ENCODE assay signal across 29 cellular contexts in the genomic region with DNA sequence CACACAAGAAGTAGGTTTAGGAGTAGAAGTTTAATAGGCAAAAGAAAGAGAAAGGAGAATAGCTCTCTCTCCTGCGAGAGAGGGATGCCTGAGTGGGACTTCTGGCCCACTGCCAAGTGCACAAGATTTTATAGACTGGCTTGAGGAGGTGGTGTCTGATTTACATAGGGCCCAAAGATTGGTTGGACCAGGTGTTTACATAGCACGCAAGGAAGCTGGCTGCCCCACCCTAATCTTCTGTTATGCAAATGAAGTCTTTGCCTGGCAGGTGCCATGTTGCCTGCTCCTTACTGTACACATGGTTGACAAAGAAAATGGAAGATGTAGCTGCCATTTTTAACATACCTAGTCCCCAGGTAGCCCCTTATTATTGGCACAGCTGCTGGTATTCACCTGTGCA.
A peak's percentile ranks its signal among the peaks of the same experiment; 100 is the strongest.
DNase-seq lines count a peak whose midpoint lies in the region; ATAC-seq, FAIRE-seq and TF ChIP-seq lines count a peak whose summit lies in the region.
"Had no signal": no experiment of that assay in that cellular context is flagged by ENCODE, and none has a peak within 500 bp of the region (broad histone marks: within the 10 kb centered on the region; RNA-seq: fewer than 3 reads in every experiment).

No MANE protein-coding gene starts in this region.

- no peaks in the 10 kb centered on the region for H3K36me3 ChIP-seq in HepG2 (replicated peaks in 1 of 2; ENCODE audit: control insufficient read depth in 1 of 2, insufficient read depth in 2 of 2, low read length in 2 of 2)
- H3K36me3 ChIP-seq in right lobe of liver = no peaks in the 10 kb centered on the region
- no peaks in the 10 kb centered on the region for H3K36me3 ChIP-seq in MM.1S (replicated peaks; ENCODE audit: insufficient read depth, low read length)
- no peaks in the 10 kb centered on the region for H3K36me3 ChIP-seq in mucosa of descending colon (ENCODE audit: low read depth)
- H3K36me3 ChIP-seq: BLaER1 treated with 17β-estradiol and CSF1 and Interleukin-3, amounts not matched to agents 10 nM and 100 nM; left lung; neural progenitor cell; pancreas had no signal

- DNase-seq in HepG2 (ENCODE audit: low spot score) (no peak), right lobe of liver (no peak), MM.1S (peak; percentile 29), NCI-H69 (lab: John Stamatoyannopoulos, UW) (peak; percentile 55), mucosa of descending colon (no peak), ureter (ENCODE audit: low spot score) (no peak)
- DNase-seq in activated effector memory CD4-positive, alpha-beta T cell treated with Interleukin-2 at 50 U/mL for 16 hours = no peak
- DNase-seq: activated CD8-positive, alpha-beta T cell treated with anti-CD3 and anti-CD28 coated beads, Interleukin-2, amount 10 ng/mL, durations not matched to agents 7 days and 5 days; activated naive CD4-positive, alpha-beta T cell treated with anti-CD3 and anti-CD28 coated beads, Interleukin-2, amount 50 U/mL, for 16 hours; body of pancreas; Calu3; DMS79; endodermal cell; GM23248; KG1; left lung; mesenchymal stem cell; NCI-H187 treated with DMSO at 0.1 percent for 48 hours; NCI-H510A treated with DMSO at 0.1 percent for 48 hours; pancreas; retina; SHP77 had no signal

- CTCF ChIA-PET in HepG2 (lab: Yijun Ruan, JAX; ENCODE audit: low intra/inter-chr PET ratio, low total read pairs) = no interaction called here

- H3K4me1 ChIP-seq in HepG2 (ENCODE audit: insufficient read depth, low read length) (no peaks in the 10 kb centered on the region), right lobe of liver (no peaks in the 10 kb centered on the region), MM.1S (ENCODE audit: low read length) (no peaks in the 10 kb centered on the region), mucosa of descending colon (ENCODE audit: low read depth) (no peaks in the 10 kb centered on the region)
- H3K4me1 ChIP-seq: body of pancreas, left lung, neural progenitor cell, pancreas had no signal

- H2AFZ ChIP-seq in HepG2 (ENCODE audit: low read length) (no peak overlapping the region), MM.1S (ENCODE audit: low read length) (no peak overlapping the region)
- H2AFZ ChIP-seq: GM23248, neural progenitor cell had no signal

- POLR2A ChIA-PET in HepG2 (lab: Yijun Ruan, JAX) = no interaction called here

- ATAC-seq in HepG2 (no peak), right lobe of liver (no peak), mucosa of descending colon (peak; percentile 49), HG03196 (IDR thresholded peaks at IDR 0.05; ENCODE audit: unreplicated experiment) (no peak)
- ATAC-seq: activated CD8-positive, alpha-beta T cell treated with anti-CD3 and anti-CD28 coated beads, Interleukin-2, amount 10 ng/mL, durations not matched to agents 7 days and 5 days; activated T-helper 17 cell treated with anti-CD3 and anti-CD28 coated beads, Interleukin-2, amount 50 U/mL, for 72 hours; body of pancreas; left lung; pancreas; stimulated activated memory B cell treated with anti-CD40 and anti-IgM and Interleukin-4, amounts not matched to agents 10 μg/mL and 1 μg/mL and 100 μg/mL, for 72 hours had no signal

- H3K4me2 ChIP-seq in HepG2 (ENCODE audit: low read depth, low read length) (no peak overlapping the region), MM.1S (ENCODE audit: low read depth, low read length) (no peak overlapping the region)
- H3K4me2 ChIP-seq: neural progenitor cell had no signal

- H4K20me1 ChIP-seq in HepG2 (ENCODE audit: insufficient read depth, low read length) = no peaks in the 10 kb centered on the region
- no peaks in the 10 kb centered on the region for H4K20me1 ChIP-seq in MM.1S (ENCODE audit: insufficient read depth, low read length)
- H4K20me1 ChIP-seq: BLaER1 treated with 17β-estradiol and CSF1 and Interleukin-3, amounts not matched to agents 10 nM and 100 nM had no signal

- H3K27me3 ChIP-seq in HepG2 (ENCODE audit: control insufficient read depth in 1 of 2, insufficient read depth in 2 of 2, low read length in 2 of 2) (no peaks in the 10 kb centered on the region; a peak in 1 of 5 replicates), right lobe of liver (no peaks in the 10 kb centered on the region), MM.1S (replicated peaks; ENCODE audit: insufficient read depth, low read length) (no peaks in the 10 kb centered on the region)
- H3K27me3 ChIP-seq: BLaER1 treated with 17β-estradiol and CSF1 and Interleukin-3, amounts not matched to agents 10 nM and 100 nM; body of pancreas; left lung; neural progenitor cell; pancreas had no signal

- intact Hi-C loops in HepG2 (cut with micrococcal nuclease; ENCODE audit: unreplicated experiment) = no loop called here
- intact Hi-C loops in right lobe of liver (cut with DNase I) = no loop called here
- intact Hi-C loops in mucosa of descending colon (cut with DNase I, micrococcal nuclease) = no loop called here

- 10% methylated on average over 2 of the region's 2 CpGs for WGBS in HepG2 (ENCODE audit: low lambda C conversion rate)
- 46% methylated on average over 1 of the region's 2 CpGs for WGBS in right lobe of liver (ENCODE audit: insufficient coverage, low coverage, low lambda C conversion rate, missing lambda C conversion rate)

- BruUV-seq in HepG2 (replicated peaks; lab: Mats Ljungman, UMichigan) = no TSS peak

- H3K4me3 ChIP-seq in HepG2 (replicated peaks in 1 of 3; ENCODE audit: insufficient read depth in 1 of 3, low read depth in 2 of 3, low read length in 3 of 3) (no peak overlapping the region), right lobe of liver (no peak overlapping the region), MM.1S (ENCODE audit: low read length) (no peak overlapping the region), mucosa of descending colon (no peak overlapping the region)
- H3K4me3 ChIP-seq: BLaER1 treated with 17β-estradiol and CSF1 and Interleukin-3, amounts not matched to agents 10 nM and 100 nM; body of pancreas; GM23248; left lung; neural progenitor cell; pancreas; skin epidermis had no signal

- in situ Hi-C loops in HepG2 (cut with HindIII; ENCODE audit: extremely low pct_ligation_motif_present, low pct_unique_long_range_greater_than_20kb) = no loop called here

- no peak overlapping the region for H3K9ac ChIP-seq in HepG2 (ENCODE audit: insufficient read depth, low read depth, low read length)
- H3K9ac ChIP-seq in MM.1S (ENCODE audit: low read length) = no peak overlapping the region
- H3K9ac ChIP-seq: BLaER1 treated with 17β-estradiol and CSF1 and Interleukin-3, amounts not matched to agents 10 nM and 100 nM; GM23248; neural progenitor cell had no signal

- H3K79me2 ChIP-seq in HepG2 (ENCODE audit: insufficient read depth, low read length) (no peaks in the 10 kb centered on the region), MM.1S (ENCODE audit: low read length) (no peaks in the 10 kb centered on the region)

- TF ChIP-seq RAD21 in HepG2 (CRISPR knock-in tag; IDR thresholded peaks at IDR 0.05) = no peak

- no peaks in the 10 kb centered on the region for H3F3A ChIP-seq in MM.1S (ENCODE audit: insufficient read depth, low read length)

- no peaks in the 10 kb centered on the region for H3K9me2 ChIP-seq in MM.1S (replicated peaks; ENCODE audit: insufficient read depth, low read length)

- H3K9me3 ChIP-seq in HepG2 (ENCODE audit: low read length) (no peaks in the 10 kb centered on the region), right lobe of liver (no peaks in the 10 kb centered on the region), MM.1S (replicated peaks; ENCODE audit: insufficient read depth, low read length) (no peaks in the 10 kb centered on the region), mucosa of descending colon (no peaks in the 10 kb centered on the region)
- H3K9me3 ChIP-seq: BLaER1 treated with 17β-estradiol and CSF1 and Interleukin-3, amounts not matched to agents 10 nM and 100 nM; body of pancreas; left lung; pancreas had no signal

- H3K27ac ChIP-seq in HepG2 (ENCODE audit: extremely low read length, insufficient read depth, low read length) = no peak overlapping the region
- no peak overlapping the region for H3K27ac ChIP-seq in right lobe of liver
- H3K27ac ChIP-seq in MM.1S (ENCODE audit: low read length) = no peak overlapping the region
- H3K27ac ChIP-seq: BLaER1 treated with 17β-estradiol and CSF1 and Interleukin-3, amounts not matched to agents 10 nM and 100 nM; body of pancreas; GM23248; left lung; neural progenitor cell; pancreas; skin epidermis had no signal

- no peak for TF ChIP-seq POLR2A in HepG2 (IDR thresholded peaks at IDR 0.05; ENCODE audit: insufficient read depth in 1 of 2, low read depth in 2 of 2, low read length in 2 of 2)
- TF ChIP-seq POLR2A in right lobe of liver (IDR thresholded peaks at IDR 0.05) = no peak

- TF ChIP-seq CTCF in HepG2 (CRISPR knock-in tag; IDR thresholded peaks at IDR 0.05) (no peak), right lobe of liver (IDR thresholded peaks at IDR 0.05) (no peak), MM.1S (IDR thresholded peaks at IDR 0.05; ENCODE audit: low read length) (no peak), mucosa of descending colon (IDR thresholded peaks at IDR 0.05) (no peak)

- no peak for FAIRE-seq in HepG2 (lab: Jason Lieb, UNC)
- FAIRE-seq: islet of Langerhans, pancreas had no signal

- TF ChIP-seq EP300 in HepG2 (IDR thresholded peaks at IDR 0.05; ENCODE audit: low read depth in 2 of 2, low read length in 2 of 2) (no peak), HepG2 (CRISPR knock-in tag; IDR thresholded peaks at IDR 0.05; ENCODE audit: borderline replicate concordance) (no peak)

TF ChIP-seq in HepG2, 621 proteins besides CTCF, POLR2A, EP300 and RAD21:
- no peak for TF ChIP-seq ZFP1 (CRISPR knock-in tag; IDR thresholded peaks at IDR 0.05)
- 0 out of 2 replicates have a peak, but pooled peaks have one; percentile 11 for TF ChIP-seq LCORL (IDR thresholded peaks at IDR 0.05)
- no peak for TF ChIP-seq LCORL (CRISPR knock-in tag; IDR thresholded peaks at IDR 0.05)

Comparison
In these comparisons a context has a peak if more than half of its experiments do, and no peak if none do; other contexts are left out.
1. DNase-seq: peak in MM.1S (single experiment) and NCI-H69 (single experiment); none in HepG2 (single experiment), right lobe of liver (0 of 3), mucosa of descending colon (0 of 3), ureter (single experiment) and activated effector memory CD4-positive, alpha-beta T cell treated with Interleukin-2 at 50 U/mL for 16 hours (single experiment).